Comparison of ENCODE assay signal across 10 cellular contexts in genomic region chr3:65245133-65246076, GRCh38.
DNase-seq lines count a peak whose midpoint lies in the region; ATAC-seq, FAIRE-seq and TF ChIP-seq lines count a peak whose summit lies in the region.
"Had no signal": no experiment of that assay in that cellular context is flagged by ENCODE, and none has a peak within 500 bp of the region (broad histone marks: within the 10 kb centered on the region; RNA-seq: fewer than 3 reads in every experiment).

No MANE protein-coding gene starts in this region.

- no peaks in the 10 kb centered on the region for H3K27me3 ChIP-seq in esophagus squamous epithelium
- no peaks in the 10 kb centered on the region for H3K27me3 ChIP-seq in osteoblast (ENCODE audit: insufficient read depth, low read length)

- ATAC-seq in GM19455 (IDR thresholded peaks at IDR 0.05; ENCODE audit: unreplicated experiment): no peak

- H3K27ac ChIP-seq in C4-2B (no peak overlapping the region), esophagus squamous epithelium (no peak overlapping the region), osteoblast (ENCODE audit: low read depth, low read length) (no peak overlapping the region)

- no peaks in the 10 kb centered on the region for H3K4me1 ChIP-seq in esophagus squamous epithelium
- no peaks in the 10 kb centered on the region for H3K4me1 ChIP-seq in osteoblast (ENCODE audit: insufficient read depth, low read length)

- TF ChIP-seq CTCF in C4-2B (conservative IDR thresholded peaks at IDR 0.05): peak; percentile 24
- peak in 5 of 6 experiments; percentile 20 to 53 (median 45) for TF ChIP-seq CTCF in esophagus squamous epithelium (IDR thresholded peaks at IDR 0.05)
- TF ChIP-seq CTCF in osteoblast (IDR thresholded peaks at IDR 0.05; ENCODE audit: extremely low read depth, low read depth, low read length): peak; percentile 33

- no peak overlapping the region for H3K4me2 ChIP-seq in osteoblast (ENCODE audit: insufficient read depth, low read length)

- no peaks in the 10 kb centered on the region for H3K9me3 ChIP-seq in esophagus squamous epithelium
- no peaks in the 10 kb centered on the region for H3K9me3 ChIP-seq in osteoblast (ENCODE audit: low read depth, low read length)

- no peaks in the 10 kb centered on the region for H4K20me1 ChIP-seq in osteoblast (ENCODE audit: insufficient read depth, low read length)

- no peaks in the 10 kb centered on the region for H3K36me3 ChIP-seq in esophagus squamous epithelium
- no peaks in the 10 kb centered on the region for H3K36me3 ChIP-seq in osteoblast (ENCODE audit: insufficient read depth, low read length)

- 33 to 35% methylated on average over 9 of the region's 9 CpGs for WGBS in esophagus squamous epithelium, 2 donors

- H2AFZ ChIP-seq in osteoblast (ENCODE audit: low read length): no peak overlapping the region

- H3K79me2 ChIP-seq in osteoblast (ENCODE audit: insufficient read depth, low read length): no peaks in the 10 kb centered on the region

- H3K4me3 ChIP-seq in esophagus squamous epithelium (no peak overlapping the region), osteoblast (ENCODE audit: insufficient read depth, low read length) (no peak overlapping the region)

- intact Hi-C loops in esophagus squamous epithelium (cut with DNase I): no loop called here

- DNase-seq in RPMI7951 (ENCODE audit: low read depth) (peak; percentile 22), esophagus squamous epithelium (lab: John Stamatoyannopoulos, UW) (no peak), osteoblast (ENCODE audit: insufficient read length, low spot score, missing footprints) (no peak), cerebellar cortex (ENCODE audit: low spot score) (no peak), frontal cortex (ENCODE audit: low spot score in 2 of 2) (no peak)
- no peak for DNase-seq in stimulated activated CD4-positive, alpha-beta T cell treated with anti-CD3 and anti-CD28 coated beads, Interleukin-15, amount 100 ng/mL, for 24 hours
- DNase-seq: OCI-M1 had no signal

- TF ChIP-seq POLR2A in esophagus squamous epithelium (IDR thresholded peaks at IDR 0.05): no peak

- no peak for FAIRE-seq in frontal cortex (lab: Jason Lieb, UNC)
- FAIRE-seq: colon had no signal
